1 cellular context compared by ENCODE assay signal in the genomic region with DNA sequence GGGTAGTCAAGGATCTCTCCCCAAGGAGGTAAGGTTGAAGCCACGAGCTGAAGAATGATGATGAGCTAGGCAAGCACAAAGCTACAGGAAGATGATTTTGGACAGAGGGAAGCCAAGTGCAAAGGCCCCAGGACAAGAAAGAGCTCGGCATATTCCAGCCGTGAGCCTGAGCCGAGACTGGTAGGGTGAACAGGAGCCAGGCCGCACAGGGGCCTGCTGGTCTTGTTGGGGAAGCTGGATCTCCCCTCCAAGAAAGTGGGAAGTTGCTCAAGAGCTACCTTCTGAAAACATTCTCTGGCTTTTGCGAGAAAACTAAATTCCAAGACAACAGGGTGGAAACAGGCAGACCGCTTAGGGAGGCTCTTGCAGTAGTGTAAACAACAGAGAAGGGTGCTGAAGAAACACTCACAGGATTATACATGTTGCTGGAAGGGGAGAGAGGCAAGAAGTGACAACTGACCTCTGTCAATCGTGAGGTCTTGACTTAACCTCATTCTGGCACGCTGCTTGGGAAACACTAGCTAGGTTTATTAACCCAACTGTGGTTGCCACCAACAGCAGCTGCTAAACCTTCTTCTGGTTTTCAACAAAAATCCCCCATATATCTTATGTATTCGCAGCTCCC.
TF ChIP-seq lines count a peak whose summit lies in the region.

No MANE protein-coding gene starts in this region.

TF ChIP-seq in IMR-90, 13 proteins besides CTCF, POLR2A, EP300 and RAD21:
- TF ChIP-seq BHLHE40 (IDR thresholded peaks at IDR 0.05; ENCODE audit: low read depth, low read length) (no peak), MXI1 (IDR thresholded peaks at IDR 0.05; ENCODE audit: borderline replicate concordance, low read depth, low read length) (no peak), NFE2L2 (IDR thresholded peaks at IDR 0.05; ENCODE audit: low read depth, low read length) (no peak), MAZ (IDR thresholded peaks at IDR 0.05; ENCODE audit: borderline replicate concordance, low read depth, low read length) (no peak), CHD1 (IDR thresholded peaks at IDR 0.05; ENCODE audit: low read depth, low read length) (no peak), RCOR1 (IDR thresholded peaks at IDR 0.05; ENCODE audit: insufficient replicate concordance, low read length) (no peak), RFX5 (IDR thresholded peaks at IDR 0.05; ENCODE audit: low read depth, low read length) (no peak)
- TF ChIP-seq, protein P1, sequence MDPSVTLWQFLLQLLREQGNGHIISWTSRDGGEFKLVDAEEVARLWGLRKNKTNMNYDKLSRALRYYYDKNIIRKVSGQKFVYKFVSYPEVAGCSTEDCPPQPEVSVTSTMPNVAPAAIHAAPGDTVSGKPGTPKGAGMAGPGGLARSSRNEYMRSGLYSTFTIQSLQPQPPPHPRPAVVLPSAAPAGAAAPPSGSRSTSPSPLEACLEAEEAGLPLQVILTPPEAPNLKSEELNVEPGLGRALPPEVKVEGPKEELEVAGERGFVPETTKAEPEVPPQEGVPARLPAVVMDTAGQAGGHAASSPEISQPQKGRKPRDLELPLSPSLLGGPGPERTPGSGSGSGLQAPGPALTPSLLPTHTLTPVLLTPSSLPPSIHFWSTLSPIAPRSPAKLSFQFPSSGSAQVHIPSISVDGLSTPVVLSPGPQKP (IDR thresholded peaks at IDR 0.05; ENCODE audit: borderline replicate concordance, low read depth, low read length) = no peak
